Comparison of ENCODE assay signal across 2 cellular contexts in the genomic region with DNA sequence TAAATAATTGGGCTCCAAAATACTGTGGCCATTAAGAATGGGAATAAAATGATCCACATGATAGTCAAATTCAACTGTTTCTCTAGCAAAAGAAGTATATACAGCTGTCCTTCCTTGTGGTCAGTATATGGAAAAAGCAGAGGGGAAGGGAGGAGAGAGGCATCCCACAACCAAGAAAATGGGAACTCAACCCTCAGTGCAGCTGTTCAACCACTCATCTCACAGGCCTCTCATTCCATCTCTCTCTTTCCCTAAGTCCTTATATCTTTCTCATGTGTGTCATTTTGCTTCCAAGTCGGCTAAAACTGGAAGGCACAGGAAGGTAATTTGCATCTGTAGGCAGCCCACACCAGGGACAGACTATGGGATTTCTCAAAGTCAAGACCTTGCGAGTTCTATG.
TF ChIP-seq lines count a peak whose summit lies in the region.

No MANE protein-coding gene starts in this region.

TF ChIP-seq in GM23338, 12 proteins besides CTCF, POLR2A, EP300 and RAD21:
- no peak for TF ChIP-seq POLR2AphosphoS5 (IDR thresholded peaks at IDR 0.05; ENCODE audit: low read depth)
- TF ChIP-seq, protein P1, sequence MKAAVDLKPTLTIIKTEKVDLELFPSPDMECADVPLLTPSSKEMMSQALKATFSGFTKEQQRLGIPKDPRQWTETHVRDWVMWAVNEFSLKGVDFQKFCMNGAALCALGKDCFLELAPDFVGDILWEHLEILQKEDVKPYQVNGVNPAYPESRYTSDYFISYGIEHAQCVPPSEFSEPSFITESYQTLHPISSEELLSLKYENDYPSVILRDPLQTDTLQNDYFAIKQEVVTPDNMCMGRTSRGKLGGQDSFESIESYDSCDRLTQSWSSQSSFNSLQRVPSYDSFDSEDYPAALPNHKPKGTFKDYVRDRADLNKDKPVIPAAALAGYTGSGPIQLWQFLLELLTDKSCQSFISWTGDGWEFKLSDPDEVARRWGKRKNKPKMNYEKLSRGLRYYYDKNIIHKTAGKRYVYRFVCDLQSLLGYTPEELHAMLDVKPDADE (IDR thresholded peaks at IDR 0.05) = no peak

TF ChIP-seq in GM12878, 131 proteins besides CTCF, POLR2A, EP300 and RAD21:
- no peak for TF ChIP-seq YY1 (IDR thresholded peaks at IDR 0.05; ENCODE audit: low read depth, low read length)
- no peak for TF ChIP-seq HDAC6 (IDR thresholded peaks at IDR 0.05; ENCODE audit: unreplicated experiment)
- TF ChIP-seq FOXK2 (IDR thresholded peaks at IDR 0.05) = no peak
- TF ChIP-seq, protein P2, sequence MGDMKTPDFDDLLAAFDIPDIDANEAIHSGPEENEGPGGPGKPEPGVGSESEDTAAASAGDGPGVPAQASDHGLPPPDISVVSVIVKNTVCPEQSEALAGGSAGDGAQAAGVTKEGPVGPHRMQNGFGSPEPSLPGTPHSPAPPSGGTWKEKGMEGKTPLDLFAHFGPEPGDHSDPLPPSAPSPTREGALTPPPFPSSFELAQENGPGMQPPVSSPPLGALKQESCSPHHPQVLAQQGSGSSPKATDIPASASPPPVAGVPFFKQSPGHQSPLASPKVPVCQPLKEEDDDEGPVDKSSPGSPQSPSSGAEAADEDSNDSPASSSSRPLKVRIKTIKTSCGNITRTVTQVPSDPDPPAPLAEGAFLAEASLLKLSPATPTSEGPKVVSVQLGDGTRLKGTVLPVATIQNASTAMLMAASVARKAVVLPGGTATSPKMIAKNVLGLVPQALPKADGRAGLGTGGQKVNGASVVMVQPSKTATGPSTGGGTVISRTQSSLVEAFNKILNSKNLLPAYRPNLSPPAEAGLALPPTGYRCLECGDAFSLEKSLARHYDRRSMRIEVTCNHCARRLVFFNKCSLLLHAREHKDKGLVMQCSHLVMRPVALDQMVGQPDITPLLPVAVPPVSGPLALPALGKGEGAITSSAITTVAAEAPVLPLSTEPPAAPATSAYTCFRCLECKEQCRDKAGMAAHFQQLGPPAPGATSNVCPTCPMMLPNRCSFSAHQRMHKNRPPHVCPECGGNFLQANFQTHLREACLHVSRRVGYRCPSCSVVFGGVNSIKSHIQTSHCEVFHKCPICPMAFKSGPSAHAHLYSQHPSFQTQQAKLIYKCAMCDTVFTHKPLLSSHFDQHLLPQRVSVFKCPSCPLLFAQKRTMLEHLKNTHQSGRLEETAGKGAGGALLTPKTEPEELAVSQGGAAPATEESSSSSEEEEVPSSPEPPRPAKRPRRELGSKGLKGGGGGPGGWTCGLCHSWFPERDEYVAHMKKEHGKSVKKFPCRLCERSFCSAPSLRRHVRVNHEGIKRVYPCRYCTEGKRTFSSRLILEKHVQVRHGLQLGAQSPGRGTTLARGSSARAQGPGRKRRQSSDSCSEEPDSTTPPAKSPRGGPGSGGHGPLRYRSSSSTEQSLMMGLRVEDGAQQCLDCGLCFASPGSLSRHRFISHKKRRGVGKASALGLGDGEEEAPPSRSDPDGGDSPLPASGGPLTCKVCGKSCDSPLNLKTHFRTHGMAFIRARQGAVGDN (IDR thresholded peaks at IDR 0.05) = no peak
- no peak for TF ChIP-seq NBN (IDR thresholded peaks at IDR 0.05)
- TF ChIP-seq, protein P3, sequence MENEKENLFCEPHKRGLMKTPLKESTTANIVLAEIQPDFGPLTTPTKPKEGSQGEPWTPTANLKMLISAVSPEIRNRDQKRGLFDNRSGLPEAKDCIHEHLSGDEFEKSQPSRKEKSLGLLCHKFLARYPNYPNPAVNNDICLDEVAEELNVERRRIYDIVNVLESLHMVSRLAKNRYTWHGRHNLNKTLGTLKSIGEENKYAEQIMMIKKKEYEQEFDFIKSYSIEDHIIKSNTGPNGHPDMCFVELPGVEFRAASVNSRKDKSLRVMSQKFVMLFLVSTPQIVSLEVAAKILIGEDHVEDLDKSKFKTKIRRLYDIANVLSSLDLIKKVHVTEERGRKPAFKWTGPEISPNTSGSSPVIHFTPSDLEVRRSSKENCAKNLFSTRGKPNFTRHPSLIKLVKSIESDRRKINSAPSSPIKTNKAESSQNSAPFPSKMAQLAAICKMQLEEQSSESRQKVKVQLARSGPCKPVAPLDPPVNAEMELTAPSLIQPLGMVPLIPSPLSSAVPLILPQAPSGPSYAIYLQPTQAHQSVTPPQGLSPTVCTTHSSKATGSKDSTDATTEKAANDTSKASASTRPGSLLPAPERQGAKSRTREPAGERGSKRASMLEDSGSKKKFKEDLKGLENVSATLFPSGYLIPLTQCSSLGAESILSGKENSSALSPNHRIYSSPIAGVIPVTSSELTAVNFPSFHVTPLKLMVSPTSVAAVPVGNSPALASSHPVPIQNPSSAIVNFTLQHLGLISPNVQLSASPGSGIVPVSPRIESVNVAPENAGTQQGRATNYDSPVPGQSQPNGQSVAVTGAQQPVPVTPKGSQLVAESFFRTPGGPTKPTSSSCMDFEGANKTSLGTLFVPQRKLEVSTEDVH (IDR thresholded peaks at IDR 0.05; ENCODE audit: low read depth, partially characterized antibody) = no peak
- TF ChIP-seq YBX1 (IDR thresholded peaks at IDR 0.05) = no peak
